ENCODE assay signal across 15 cellular contexts in genomic region chr7:454356-455109, GRCh38.
DNase-seq lines count a peak whose midpoint lies in the region; ATAC-seq, FAIRE-seq and TF ChIP-seq lines count a peak whose summit lies in the region.
"Had no signal": no experiment of that assay in that cellular context is flagged by ENCODE, and none has a peak within 500 bp of the region (broad histone marks: within the 10 kb centered on the region; RNA-seq: fewer than 3 reads in every experiment).

No MANE protein-coding gene starts in this region.

- H3K79me2 ChIP-seq in K562 (ENCODE audit: control insufficient read depth, insufficient read depth, low read length): no peaks in the 10 kb centered on the region

- WGBS in K562 (ENCODE audit: insufficient coverage, low coverage, missing lambda C conversion rate): 50% methylated on average over 14 of the region's 56 CpGs
- WGBS in mesenchymal stem cell: 94% methylated on average over 56 of the region's 56 CpGs

- no peak overlapping the region for H3K4ac ChIP-seq in mesenchymal stem cell (ENCODE audit: low read depth in 1 of 2, low read length in 2 of 2)

- H3K4me3 ChIP-seq in BLaER1 (no peak overlapping the region), K562 (no peak overlapping the region), mesenchymal stem cell (ENCODE audit: insufficient read depth in 1 of 2, low read depth in 1 of 2, low read length in 2 of 2) (no peak overlapping the region), A673 (ENCODE audit: low read depth, low read length, poor library complexity, severe bottlenecking) (no peak overlapping the region), coronary artery (no peak overlapping the region)

- H3K9me1 ChIP-seq in K562 (ENCODE audit: control insufficient read depth, insufficient read depth, low read length): no peaks in the 10 kb centered on the region

- H3K18ac ChIP-seq in mesenchymal stem cell (ENCODE audit: low read depth in 1 of 2, low read length in 2 of 2): no peak overlapping the region

- CTCF ChIA-PET in K562 (lab: Yijun Ruan, JAX; ENCODE audit: low intra/inter-chr PET ratio) (no interaction called here), A673 (lab: Charles Lee) (no interaction called here)

- no peaks in the 10 kb centered on the region for H4K20me1 ChIP-seq in BLaER1
- no peaks in the 10 kb centered on the region for H4K20me1 ChIP-seq in K562 (replicated peaks; ENCODE audit: control insufficient read depth, insufficient read depth, low read length)

- no peak overlapping the region for H2BK5ac ChIP-seq in mesenchymal stem cell (ENCODE audit: low read depth, low read length, poor library complexity, severe bottlenecking)

- no peak for TF ChIP-seq POLR2A in K562 (conservative IDR thresholded peaks at IDR 0.05)

- no peak for TF ChIP-seq EP300 in K562 (IDR thresholded peaks at IDR 0.05; ENCODE audit: low read length)

- H2BK12ac ChIP-seq in mesenchymal stem cell (ENCODE audit: low read length in 2 of 2): peak overlapping the region in 1 of 2 experiments; percentile 27

- in situ Hi-C loops in K562 (cut with MboI): no loop called here

- intact Hi-C loops in left ventricle myocardium superior (cut with micrococcal nuclease) (no loop called here), Right ventricle myocardium inferior (cut with DNase I) (no loop called here), K562 (cut with micrococcal nuclease) (no loop called here), A673 (cut with micrococcal nuclease; ENCODE audit: unreplicated experiment) (no loop called here)

- no peak overlapping the region for H2BK120ac ChIP-seq in mesenchymal stem cell (ENCODE audit: low read depth, low read length)

- no peaks in the 10 kb centered on the region for H3K27me3 ChIP-seq in BLaER1
- peaks cover 3 to 31% of the 10 kb centered on the region in 2 experiments; a peak in 3 of 5 replicates for H3K27me3 ChIP-seq in K562 (ENCODE audit: control insufficient read depth in 2 of 2, insufficient read depth in 2 of 2, low read length in 2 of 2)
- peaks cover 23 to 57% of the 10 kb centered on the region in 2 experiments for H3K27me3 ChIP-seq in mesenchymal stem cell (ENCODE audit: control insufficient read depth in 1 of 2, insufficient read depth in 1 of 2, low read length in 2 of 2)
- H3K27me3 ChIP-seq in A673 (replicated peaks; ENCODE audit: insufficient read depth, low read depth, low read length, poor library complexity): no peaks in the 10 kb centered on the region
- H3K27me3 ChIP-seq: BE2C had no signal

- no peak for FAIRE-seq in K562 (lab: Jason Lieb, UNC)
- FAIRE-seq: H1 had no signal

- POLR2A ChIA-PET in K562 (lab: Yijun Ruan, JAX) (interaction anchor here (1.1 kb wide), 1 partner anchor 17 kb away, joined by 4 read pairs; no protein-coding TSS in a partner anchor), A673 (lab: Charles Lee; ENCODE audit: low non-redundant PET) (no interaction called here)

- H3K9ac ChIP-seq in BLaER1 (no peak overlapping the region), K562 (ENCODE audit: insufficient read depth in 1 of 2, low read depth in 2 of 2, low read length in 2 of 2) (no peak overlapping the region), mesenchymal stem cell (ENCODE audit: low read length) (no peak overlapping the region)

- H3K23ac ChIP-seq in mesenchymal stem cell (ENCODE audit: low read length in 2 of 2): no peak overlapping the region

- BruUV-seq in K562 (replicated peaks; lab: Mats Ljungman, UMichigan) (no TSS peak), A673 (replicated peaks; lab: Mats Ljungman, UMichigan) (no TSS peak)

- H4K91ac ChIP-seq in mesenchymal stem cell (ENCODE audit: low read length): no peak overlapping the region

- H3K4me2 ChIP-seq in BLaER1 (peak overlapping the region; percentile 96), K562 (ENCODE audit: insufficient read depth, low read length) (no peak overlapping the region), mesenchymal stem cell (ENCODE audit: low read length, poor library complexity, severe bottlenecking) (no peak overlapping the region)

- no peak overlapping the region for H3K14ac ChIP-seq in mesenchymal stem cell (ENCODE audit: low read length in 2 of 2)

- no peak overlapping the region for H2AFZ ChIP-seq in K562 (ENCODE audit: low read depth, low read length)
- no peak overlapping the region for H2AFZ ChIP-seq in mesenchymal stem cell (ENCODE audit: low read depth, low read length)

- no peaks in the 10 kb centered on the region for H3K9me3 ChIP-seq in BLaER1
- no peaks in the 10 kb centered on the region for H3K9me3 ChIP-seq in K562 (replicated peaks; ENCODE audit: control insufficient read depth, insufficient read depth, low read depth, low read length)
- peaks cover 2% of the 10 kb centered on the region for H3K9me3 ChIP-seq in mesenchymal stem cell (ENCODE audit: control insufficient read depth, low read length)
- H3K9me3 ChIP-seq in A673 (ENCODE audit: low read depth, low read length, poor library complexity, severe bottlenecking): no peaks in the 10 kb centered on the region

- no peak for TF ChIP-seq RAD21 in K562 (CRISPR knock-in tag; conservative IDR thresholded peaks at IDR 0.05 in 1 of 2, IDR thresholded peaks at IDR 0.05 in 1 of 2)

- no peak overlapping the region for H3K27ac ChIP-seq in BLaER1
- H3K27ac ChIP-seq in K562 (ENCODE audit: extremely low read depth, low read depth, low read length): no peak overlapping the region
- no peak overlapping the region for H3K27ac ChIP-seq in mesenchymal stem cell (ENCODE audit: low read length, poor library complexity, severe bottlenecking)
- no peak overlapping the region for H3K27ac ChIP-seq in A673 (ENCODE audit: low read depth, low read length, poor library complexity, severe bottlenecking)
- peak overlapping the region in 1 of 2 donors; percentile 65 for H3K27ac ChIP-seq in coronary artery

- no peak for TF ChIP-seq CTCF in K562 (IDR thresholded peaks at IDR 0.05 in 2 of 3, conservative IDR thresholded peaks at IDR 0.05 in 1 of 3; ENCODE audit: insufficient read depth in 2 of 3, low read depth in 1 of 3, low read length in 3 of 3)
- TF ChIP-seq CTCF in A673 (conservative IDR thresholded peaks at IDR 0.05; ENCODE audit: low read depth, low read length): no peak
- no peak for TF ChIP-seq CTCF in coronary artery (IDR thresholded peaks at IDR 0.05)

- peak overlapping the region; percentile 37 for H2BK15ac ChIP-seq in mesenchymal stem cell (ENCODE audit: low read depth, poor library complexity, severe bottlenecking)

- DNase-seq in left ventricle myocardium superior: peak; percentile 27
- DNase-seq in Right ventricle myocardium inferior (ENCODE audit: missing footprints): no peak
- DNase-seq in K562 (ENCODE audit: extremely low read depth in 1 of 4, low spot score in 3 of 4): no peak
- DNase-seq in mesenchymal stem cell: no peak
- DNase-seq in A673 (ENCODE audit: low spot score): no peak
- DNase-seq in coronary artery (ENCODE audit: low spot score): no peak
- DNase-seq: ACHN; BE2C; Calu3; CD8-positive, alpha-beta T cell; DMS79 treated with DMSO at 0.1 percent for 48 hours; GF-D8; H9 had no signal

- no peak overlapping the region for H4K8ac ChIP-seq in mesenchymal stem cell (ENCODE audit: low read length)

- no peaks in the 10 kb centered on the region for H3K79me1 ChIP-seq in mesenchymal stem cell (replicated peaks; ENCODE audit: low read length, poor library complexity, severe bottlenecking)

- H3K4me1 ChIP-seq in BLaER1 (peaks cover 62% of the 10 kb centered on the region), K562 (replicated peaks in 1 of 2; ENCODE audit: control insufficient read depth in 2 of 2, insufficient read depth in 2 of 2, low read length in 2 of 2) (peaks cover 0 to 58% of the 10 kb centered on the region in 2 experiments; a peak in 4 of 5 replicates), mesenchymal stem cell (ENCODE audit: control insufficient read depth, insufficient read depth, low read depth, low read length) (peaks cover 44% of the 10 kb centered on the region), A673 (ENCODE audit: insufficient read depth, low read length, poor library complexity, severe bottlenecking) (peaks cover 17% of the 10 kb centered on the region)
- H3K4me1 ChIP-seq: BE2C had no signal

- H2AK5ac ChIP-seq in mesenchymal stem cell (ENCODE audit: low read length, severe bottlenecking): no peak overlapping the region

- ATAC-seq in left ventricle myocardium superior (no peak), Right ventricle myocardium inferior (no peak), K562 (no peak)
- ATAC-seq: CD8-positive, alpha-beta T cell had no signal

- H3K36me3 ChIP-seq in BLaER1 (no peaks in the 10 kb centered on the region), K562 (ENCODE audit: control insufficient read depth, insufficient read depth, low read length) (no peaks in the 10 kb centered on the region), mesenchymal stem cell (ENCODE audit: control insufficient read depth in 1 of 2, insufficient read depth in 2 of 2, low read depth in 1 of 2, low read length in 2 of 2) (no peaks in the 10 kb centered on the region), A673 (ENCODE audit: insufficient read depth, low read length, poor library complexity, severe bottlenecking) (no peaks in the 10 kb centered on the region)
- H3K36me3 ChIP-seq: BE2C had no signal

TF ChIP-seq in K562, 482 proteins besides CTCF, POLR2A, EP300 and RAD21:
- TF ChIP-seq CREM (IDR thresholded peaks at IDR 0.05; ENCODE audit: low read depth): no peak
- TF ChIP-seq PCBP1 (IDR thresholded peaks at IDR 0.05; ENCODE audit: low read depth, low read length, poor library complexity, severe bottlenecking): no peak
- no peak for TF ChIP-seq TGIF2 (CRISPR knock-in tag; IDR thresholded peaks at IDR 0.05)
- peak; percentile 54 for TF ChIP-seq ZFP36 (IDR thresholded peaks at IDR 0.05; ENCODE audit: low read depth, low read length, partially characterized antibody)
